26 cellular contexts compared by ENCODE assay signal in the genomic region with DNA sequence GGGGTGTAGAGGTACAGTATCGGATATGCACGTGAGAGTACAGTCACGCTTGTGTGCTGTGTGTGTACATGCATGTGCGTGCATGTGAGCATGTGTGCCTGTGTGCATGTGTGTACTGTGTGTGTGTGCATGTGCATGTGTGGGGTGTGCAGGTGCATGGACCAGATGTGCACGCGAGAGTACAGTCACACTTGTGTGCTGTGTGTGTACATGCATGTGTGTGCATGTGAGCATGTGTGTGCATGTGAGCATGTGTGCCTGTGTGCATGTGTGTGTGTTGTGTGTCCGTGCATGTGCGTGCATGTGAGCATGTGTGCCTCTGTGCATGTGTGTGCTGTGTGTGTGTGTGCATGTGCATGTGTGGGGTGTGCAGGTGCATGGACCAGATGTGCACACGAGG. TPM values are rescaled to one million over a fixed set of nuclear protein-coding genes. Genes with fewer than 3 reads are reported as not detected.
DNase-seq lines count a peak whose midpoint lies in the region; ATAC-seq, FAIRE-seq and TF ChIP-seq lines count a peak whose summit lies in the region.
"Had no signal": no experiment of that assay in that cellular context is flagged by ENCODE, and none has a peak within 500 bp of the region (broad histone marks: within the 10 kb centered on the region; RNA-seq: fewer than 3 reads in every experiment).

No MANE protein-coding gene starts in this region.

- H3K18ac ChIP-seq in neuronal stem cell (ENCODE audit: low read length), result peak overlapping the region; percentile 87

- no peak for ATAC-seq in right cardiac atrium
- no peak for ATAC-seq in HG03354 (IDR thresholded peaks at IDR 0.05; ENCODE audit: poor library complexity, severe bottlenecking, unreplicated experiment)
- no peak for ATAC-seq in HG03039 (IDR thresholded peaks at IDR 0.05; ENCODE audit: unreplicated experiment)
- ATAC-seq: Panc1 had no signal

- peak; percentile 100 for FAIRE-seq in bronchial epithelial cell (lab: Jason Lieb, UNC)
- FAIRE-seq: GM18507 had no signal

- H3K36me3 ChIP-seq in left ventricle myocardium inferior (no peaks in the 10 kb centered on the region), bronchial epithelial cell (ENCODE audit: control insufficient read depth, insufficient read depth, low read length) (no peaks in the 10 kb centered on the region), neuronal stem cell (replicated peaks in 1 of 2; ENCODE audit: control insufficient read depth in 2 of 2, insufficient read depth in 2 of 2, low read length in 2 of 2) (no peaks in the 10 kb centered on the region)
- H3K36me3 ChIP-seq: HAP-1 had no signal

- DNase-seq in right cardiac atrium (peak in 2 of 3 donors; percentile 1 to 7), left ventricle myocardium inferior (no peak), bronchial epithelial cell (ENCODE audit: low read depth) (no peak), neuronal stem cell (ENCODE audit: low spot score) (no peak), NCI-H187 (lab: John Stamatoyannopoulos, UW) (no peak)
- DNase-seq: Calu3, DMS79 treated with DMSO at 0.1 percent for 48 hours, KBM-7, NCI-H1105 treated with DMSO at 0.1 percent for 48 hours, NCI-H146, NCI-H2029 treated with DMSO at 0.1 percent for 48 hours, NCI-H526 treated with DMSO at 0.1 percent for 48 hours, SIG-M5 had no signal

- TF ChIP-seq CTCF in left ventricle myocardium inferior (IDR thresholded peaks at IDR 0.05; ENCODE audit: borderline replicate concordance) (no peak), bronchial epithelial cell (IDR thresholded peaks at IDR 0.05; ENCODE audit: insufficient read depth, low read length, severe bottlenecking) (no peak)

- H3K4me1 ChIP-seq in right cardiac atrium (ENCODE audit: control insufficient read depth, insufficient read depth, low read length), result no peaks in the 10 kb centered on the region
- H3K4me1 ChIP-seq in left ventricle myocardium inferior, result no peaks in the 10 kb centered on the region
- H3K4me1 ChIP-seq in neuronal stem cell (ENCODE audit: control insufficient read depth in 2 of 2, insufficient read depth in 1 of 2, low read depth in 1 of 2, low read length in 2 of 2), result no peaks in the 10 kb centered on the region
- H3K4me1 ChIP-seq: HAP-1 had no signal

- no peak overlapping the region for H3K4ac ChIP-seq in neuronal stem cell (ENCODE audit: low read length)

- H3K9me3 ChIP-seq in right cardiac atrium (ENCODE audit: control insufficient read depth, low read length) (no peaks in the 10 kb centered on the region), left ventricle myocardium inferior (replicated peaks) (peaks cover 6% of the 10 kb centered on the region), neuronal stem cell (replicated peaks in 1 of 2; ENCODE audit: control insufficient read depth in 2 of 2, insufficient read depth in 1 of 2, low read depth in 1 of 2, low read length in 2 of 2) (peaks cover 0 to 7% of the 10 kb centered on the region in 2 donors)
- H3K9me3 ChIP-seq: HAP-1 had no signal

- 92% methylated on average over 9 of the region's 9 CpGs for WGBS in right cardiac atrium
- WGBS in neuronal stem cell (ENCODE audit: extremely low coverage in 2 of 2, insufficient read length in 2 of 2, insufficient replicate concordance in 1 of 2), 2 donors, result no CpG with 5 or more reads among the region's 9 CpGs

- H3K4me2 ChIP-seq in neuronal stem cell (ENCODE audit: insufficient read depth, low read length, poor library complexity, severe bottlenecking), result no peak overlapping the region

- H3K27ac ChIP-seq in right cardiac atrium (ENCODE audit: low read length) (no peak overlapping the region), left ventricle myocardium inferior (replicated peaks) (no peak overlapping the region), neuronal stem cell (replicated peaks; ENCODE audit: low read length) (no peak overlapping the region)
- H3K27ac ChIP-seq: HL-60, RWPE1, SK-N-MC had no signal

- H3K14ac ChIP-seq in neuronal stem cell (ENCODE audit: low read length), result peak overlapping the region; percentile 98

- peak overlapping the region; percentile 64 for H3K9ac ChIP-seq in neuronal stem cell (ENCODE audit: low read depth, low read length, poor library complexity)

- H3K23ac ChIP-seq in neuronal stem cell (ENCODE audit: low read depth, low read length, poor library complexity), result peak overlapping the region; percentile 50

- H4K8ac ChIP-seq in neuronal stem cell (ENCODE audit: low read depth, low read length), result peak overlapping the region; percentile 83

- H3K27me3 ChIP-seq in right cardiac atrium (ENCODE audit: control insufficient read depth, insufficient read depth) (no peaks in the 10 kb centered on the region), left ventricle myocardium inferior (ENCODE audit: low read depth) (peaks cover 60% of the 10 kb centered on the region), bronchial epithelial cell (ENCODE audit: control insufficient read depth, insufficient read depth, low read length) (peaks cover 1% of the 10 kb centered on the region), neuronal stem cell (ENCODE audit: control insufficient read depth in 3 of 3, insufficient read depth in 3 of 3, low read depth in 1 of 3, low read length in 3 of 3) (peaks cover 0 to 32% (median 2%) of the 10 kb centered on the region in 3 experiments)

- H3K4me3 ChIP-seq in right cardiac atrium (ENCODE audit: low read length) (no peak overlapping the region), left ventricle myocardium inferior (no peak overlapping the region), bronchial epithelial cell (ENCODE audit: low read depth, low read length) (no peak overlapping the region), neuronal stem cell (ENCODE audit: low read length in 2 of 2) (peak overlapping the region in 1 of 2 donors; percentile 65)
- H3K4me3 ChIP-seq: HAP-1, SK-N-MC had no signal

- no peak overlapping the region for H2BK15ac ChIP-seq in neuronal stem cell (ENCODE audit: low read length)

- H2BK120ac ChIP-seq in neuronal stem cell (ENCODE audit: low read depth, low read length), result no peak overlapping the region

- H2BK5ac ChIP-seq in neuronal stem cell (ENCODE audit: low read length), result peak overlapping the region; percentile 69

- H2BK12ac ChIP-seq in neuronal stem cell (ENCODE audit: low read length), result peak overlapping the region; percentile 94

- no peaks in the 10 kb centered on the region for H3K79me1 ChIP-seq in neuronal stem cell (ENCODE audit: low read depth, low read length)

- H4K91ac ChIP-seq in neuronal stem cell (ENCODE audit: low read depth, low read length, poor library complexity), result no peak overlapping the region

- H2AK5ac ChIP-seq in neuronal stem cell (ENCODE audit: low read depth, low read length), result no peak overlapping the region

- H2AFZ ChIP-seq in neuronal stem cell (ENCODE audit: low read length), result no peak overlapping the region

- intact Hi-C loops in right cardiac atrium (cut with DNase I), result no loop called here
- intact Hi-C loops in left ventricle myocardium inferior (cut with micrococcal nuclease), result no loop called here

RNA-seq across cellular contexts. Expression of gene SLC6A19, which starts 10.3 kb away (rescaled TPM):
- total RNA-seq in right cardiac atrium (not detected), left ventricle myocardium inferior (not detected), bronchial epithelial cell (not detected in 2 replicates)
- polyA plus RNA-seq in right cardiac atrium, result not detected
- not detected for polyA plus RNA-seq in neuronal stem cell (2013, experiment 1 of 2)
- not detected for polyA plus RNA-seq in neuronal stem cell (2013, experiment 2 of 2)
- total RNA-seq: A172, Calu3, LHCN-M2, MCF 10A, NCI-H460 had no signal
- polyA plus RNA-seq: BJ had no signal

RNA-seq across cellular contexts. Expression of gene SLC6A18, which starts 13.5 kb away (rescaled TPM):
- not detected for total RNA-seq in right cardiac atrium
- not detected for polyA plus RNA-seq in right cardiac atrium
- total RNA-seq in left ventricle myocardium inferior, result not detected
- not detected in 2 replicates for total RNA-seq in bronchial epithelial cell
- not detected for polyA plus RNA-seq in neuronal stem cell (2013, experiment 1 of 2)
- polyA plus RNA-seq in neuronal stem cell (2013, experiment 2 of 2), result not detected
- total RNA-seq: A172, Calu3, LHCN-M2, MCF 10A, NCI-H460 had no signal
- polyA plus RNA-seq: BJ had no signal

Comparison
In these comparisons a context has a peak if more than half of its experiments do, and no peak if none do; other contexts are left out.
1. DNase-seq: peak in right cardiac atrium (2 of 3); none in left ventricle myocardium inferior (single experiment), bronchial epithelial cell (single experiment), neuronal stem cell (single experiment) and NCI-H187 (0 of 2).